In genomic region chr5:64655596-64655995, GRCh38 we compare ENCODE assay signal across 38 cellular contexts. TPM values are rescaled to one million over a fixed set of nuclear protein-coding genes. Genes with fewer than 3 reads are reported as not detected.
"Had no signal": no experiment of that assay in that cellular context is flagged by ENCODE, and none has a peak within 500 bp of the region (broad histone marks: within the 10 kb centered on the region; RNA-seq: fewer than 3 reads in every experiment).

No MANE protein-coding gene starts in this region.

- H3K27me3 ChIP-seq: MG63 had no signal

- DNase-seq: Karpas-422, Kasumi-1, MG63, MM.1S, MV-4-11, NCI-H1048, NCI-H1092, NCI-H1092 treated with DMSO at 0.1 percent for 48 hours, NCI-H1105, NCI-H1105 treated with DMSO at 0.1 percent for 48 hours, NCI-H1417 treated with DMSO at 0.1 percent for 48 hours, NCI-H1436, NCI-H1436 treated with DMSO at 0.1 percent for 48 hours, NCI-H146, NCI-H1694, NCI-H1694 treated with DMSO at 0.1 percent for 48 hours, NCI-H187, NCI-H187 treated with DMSO at 0.1 percent for 48 hours, NCI-H1930, NCI-H2029, NCI-H2029 treated with DMSO at 0.1 percent for 48 hours, NCI-H2081, NCI-H2081 treated with DMSO at 0.1 percent for 48 hours, NCI-H2107, NCI-H2171, NCI-H2171 treated with DMSO at 0.1 percent for 48 hours, NCI-H2227 treated with DMSO at 0.1 percent for 48 hours, NCI-H226, NCI-H345, NCI-H446, NCI-H446 treated with DMSO at 0.1 percent for 48 hours, NCI-H510A, NCI-H510A treated with DMSO at 0.1 percent for 48 hours had no signal

- H3K4me3 ChIP-seq: MG63 had no signal

- H3K36me3 ChIP-seq: MG63 had no signal

- H3K27ac ChIP-seq: KMS-11 had no signal

- H3K9ac ChIP-seq: KMS-11 had no signal

- H3K4me2 ChIP-seq: KMS-11 had no signal

- H3K9me3 ChIP-seq: MG63 had no signal

RNA-seq across cellular contexts. Expression of gene SHISAL2B, which starts 34.7 kb away (rescaled TPM):
- total RNA-seq: LHCN-M2, M059J, MCF 10A, NCI-H460 had no signal
